ENCODE assay signal across 17 cellular contexts in genomic region chr18:47893047-47893446, GRCh38.
"Had no signal": no experiment of that assay in that cellular context is flagged by ENCODE, and none has a peak within 500 bp of the region (broad histone marks: within the 10 kb centered on the region; RNA-seq: fewer than 3 reads in every experiment).

No MANE protein-coding gene starts in this region.

- H3K9me3 ChIP-seq: body of pancreas, gastrocnemius medialis, heart right ventricle, left lung, right atrium auricular region, tibial artery had no signal

- H3K27ac Mint-ChIP-seq: activated T-helper 2 cell treated with anti-CD3 and anti-CD28 coated beads, Interferon-gamma antibody, Interleukin-2, Interleukin-4, amounts not matched to agents 10 μg/mL and 5 μg/mL and 100 μg/mL, durations not matched to agents 14 hours and 24 hours and 36 hours had no signal

- ATAC-seq: body of pancreas, gastrocnemius medialis, heart right ventricle, left lung, WTC11 had no signal

- H3K9me3 Mint-ChIP-seq: activated T-helper 2 cell treated with anti-CD3 and anti-CD28 coated beads, Interferon-gamma antibody, Interleukin-2, Interleukin-4, amounts not matched to agents 10 μg/mL and 5 μg/mL and 100 μg/mL, durations not matched to agents 14 hours and 24 hours and 36 hours; WTC11 had no signal

- H3K27me3 ChIP-seq: body of pancreas, gastrocnemius medialis, heart right ventricle, left lung, right atrium auricular region, tibial artery had no signal

- H3K36me3 ChIP-seq: right atrium auricular region had no signal

- H3K27ac ChIP-seq: body of pancreas, gastrocnemius medialis, left lung, right atrium auricular region, tibial artery had no signal

- H3K4me3 ChIP-seq: body of pancreas, gastrocnemius medialis, heart right ventricle, left lung, right atrium auricular region, tibial artery had no signal

- DNase-seq: activated CD4-positive, alpha-beta T cell treated with anti-CD3 and anti-CD28 coated beads for 48 hours; activated CD8-positive, alpha-beta memory T cell treated with anti-CD3 and anti-CD28 coated beads for 24 hours; activated naive CD4-positive, alpha-beta T cell treated with anti-CD3 and anti-CD28 coated beads, Interleukin-2, amount 50 U/mL, for 16 hours; body of pancreas; central memory CD4-positive, alpha-beta T cell; cortex of kidney; effector CD8-positive, alpha-beta T cell; gastrocnemius medialis; heart right ventricle; islet precursor cell; left lung; mesenchymal stem cell; small intestine; tibial artery had no signal

- H3K4me3 Mint-ChIP-seq: WTC11 had no signal

- FAIRE-seq: small intestine had no signal
